In the genomic region with DNA sequence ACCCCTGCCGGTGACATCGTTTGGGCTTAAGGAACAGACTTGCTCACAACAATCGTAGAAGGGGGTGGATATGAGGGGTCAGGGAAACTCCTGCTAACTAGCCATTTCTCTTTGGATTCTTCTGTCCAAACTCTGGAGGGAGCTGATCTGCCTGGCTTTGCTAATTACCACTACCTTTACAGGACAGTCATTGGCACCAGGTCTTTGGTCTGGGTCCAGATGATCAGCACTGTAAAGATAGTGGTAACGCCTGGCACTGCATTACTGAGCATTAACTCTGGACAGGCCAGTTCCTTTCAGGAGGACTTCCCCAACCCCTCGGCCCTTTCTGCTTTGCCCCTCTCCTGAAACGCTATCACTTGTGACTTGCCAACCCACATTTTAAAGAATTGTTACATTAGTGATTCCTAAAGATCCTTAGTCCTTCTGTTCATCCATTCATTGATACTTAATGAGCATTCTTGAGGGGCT, we compare ENCODE assay signal across 8 cellular contexts. TPM values are rescaled to one million over a fixed set of nuclear protein-coding genes. Genes with fewer than 3 reads are reported as not detected.
A peak's percentile ranks its signal among the peaks of the same experiment; 100 is the strongest.
DNase-seq lines count a peak whose midpoint lies in the region; ATAC-seq, FAIRE-seq and TF ChIP-seq lines count a peak whose summit lies in the region.

No MANE protein-coding gene starts in this region.

- peak overlapping the region; percentile 50 for H2BK5ac ChIP-seq in H1 (ENCODE audit: low read depth, low read length)

- peak; percentile 48 for FAIRE-seq in H1 (lab: Jason Lieb, UNC)

- H3K4me1 ChIP-seq in NT2/D1 (ENCODE audit: insufficient read depth, insufficient read length) (peaks cover 10% of the 10 kb centered on the region), H1 (replicated peaks in 1 of 4; ENCODE audit: control insufficient read depth in 3 of 4, insufficient read depth in 4 of 4, low read length in 3 of 4) (peaks cover 7 to 30% (median 17%) of the 10 kb centered on the region in 4 experiments)

- H3K9me3 Mint-ChIP-seq in naive thymus-derived CD8-positive, alpha-beta T cell, result no peaks in the 10 kb centered on the region

- no peak overlapping the region for H4K8ac ChIP-seq in H1 (ENCODE audit: extremely low read depth, insufficient read depth, low read length)

- peaks cover 0 to 21% (median 3%) of the 10 kb centered on the region in 3 donors for H3K36me3 Mint-ChIP-seq in naive thymus-derived CD8-positive, alpha-beta T cell

- H4K91ac ChIP-seq in H1 (replicated peaks; ENCODE audit: insufficient read length, low read length), result peak overlapping the region; percentile 95

- H3K4me3 ChIP-seq in BJ (ENCODE audit: low read depth, low read length) (peak overlapping the region; percentile 78), NT2/D1 (ENCODE audit: insufficient read length, low read depth) (peak overlapping the region; percentile 97), H1 (ENCODE audit: extremely low read depth in 1 of 4, insufficient read depth in 2 of 4, low read depth in 3 of 4, low read length in 4 of 4) (peak overlapping the region; percentile 81 to 91 (median 88))

- H2BK15ac ChIP-seq in H1 (ENCODE audit: low read length), result no peak overlapping the region

- no peak for TF ChIP-seq POLR2A in H1 (IDR thresholded peaks at IDR 0.05; ENCODE audit: control extremely low read depth in 1 of 2, low read depth in 2 of 2, low read length in 2 of 2)

- peaks cover 16% of the 10 kb centered on the region for H3K79me1 ChIP-seq in H1 (ENCODE audit: low read depth, low read length)

- WGBS in H1 (ENCODE audit: extremely low coverage in 1 of 2, insufficient coverage in 1 of 2, insufficient read length in 1 of 2, insufficient replicate concordance in 2 of 2, low coverage in 1 of 2, low lambda C conversion rate in 2 of 2, missing lambda C conversion rate in 1 of 2), 2 experiments, result 32% methylated on average over 6 of the region's 6 CpGs; no CpG with 5 or more reads in 1 of the 2 experiments

- peaks cover 5 to 18% of the 10 kb centered on the region in 2 experiments for H4K20me1 ChIP-seq in H1 (replicated peaks in 1 of 2; ENCODE audit: control insufficient read depth in 1 of 2, insufficient read depth in 2 of 2, low read length in 2 of 2)

- H3K27me3 Mint-ChIP-seq in naive thymus-derived CD8-positive, alpha-beta T cell, result no peaks in the 10 kb centered on the region

- peaks cover 26% of the 10 kb centered on the region for H3K23me2 ChIP-seq in H1 (ENCODE audit: low read depth, low read length)

- no peak overlapping the region for H2BK20ac ChIP-seq in H1 (ENCODE audit: low read length)

- H3K18ac ChIP-seq in H1 (ENCODE audit: extremely low read depth, low read length), result 0 out of 2 replicates have a peak overlapping the region, but pooled peaks have one; percentile 33

- no peak for DNase-seq in BJ (ENCODE audit: low read depth)
- DNase-seq in NT2/D1 (ENCODE audit: low read depth, low spot score), result no peak
- DNase-seq in H1 (ENCODE audit: low read depth in 1 of 2, low spot score in 2 of 2), result no peak
- DNase-seq in naive thymus-derived CD8-positive, alpha-beta T cell, result no peak
- DNase-seq in HPDE6-E6E7 (ENCODE audit: extremely low spot score), result no peak

- H3K9ac ChIP-seq in NT2/D1 (ENCODE audit: insufficient read length, low read depth), result peak overlapping the region; percentile 99
- H3K9ac ChIP-seq in H1 (replicated peaks in 1 of 4; ENCODE audit: extremely low read depth in 1 of 4, low read depth in 3 of 4, low read length in 3 of 4), result peak overlapping the region in 3 of 4 experiments; percentile 75 to 85 (median 81); a peak in 6 of 7 replicates

- H2BK120ac ChIP-seq in H1 (replicated peaks; ENCODE audit: low read depth, low read length), result no peak overlapping the region

- H3K4me3 Mint-ChIP-seq in naive thymus-derived CD8-positive, alpha-beta T cell, result peak overlapping the region; percentile 86 to 100 (median 99)

- H2AFZ ChIP-seq in H1 (ENCODE audit: low read length), result no peak overlapping the region

- CTCF ChIA-PET in BJ (lab: Yijun Ruan, JAX), result interaction anchor here (0.6 kb wide), 1 partner anchor 57 kb away, joined by 3 read pairs; no protein-coding TSS in a partner anchor
- CTCF ChIA-PET in H1 (lab: Charles Lee; ENCODE audit: partially characterized antibody), result no interaction called here

- H3K4ac ChIP-seq in H1 (replicated peaks; ENCODE audit: insufficient read length, low read depth, low read length), result no peak overlapping the region

- no peak overlapping the region for H2BK12ac ChIP-seq in H1 (ENCODE audit: low read depth, low read length)

- 0 out of 2 replicates have a peak overlapping the region, but pooled peaks have one; percentile 49 for H2AK5ac ChIP-seq in H1 (ENCODE audit: low read depth, low read length)

- H3K27ac ChIP-seq in H1 (ENCODE audit: low read depth, low read length), result peak overlapping the region; percentile 77

- no peak for TF ChIP-seq RAD21 in H1 (IDR thresholded peaks at IDR 0.05 in 1 of 2, conservative IDR thresholded peaks at IDR 0.05 in 1 of 2; ENCODE audit: low read depth in 2 of 2, low read length in 2 of 2)

- POLR2A ChIA-PET in BJ (lab: Charles Lee), result no interaction called here
- POLR2A ChIA-PET in H1 (lab: Charles Lee; ENCODE audit: partially characterized antibody), result interaction anchor here (1.7 kb wide), 1 partner anchor 22 kb away, joined by 5 read pairs; no protein-coding TSS in a partner anchor
- POLR2A ChIA-PET in naive thymus-derived CD8-positive, alpha-beta T cell (lab: Charles Lee), result interaction anchor here (0.6 kb wide), 1 partner anchor 130 kb away, joined by 4 read pairs; no protein-coding TSS in a partner anchor

- H3K36me3 ChIP-seq in BJ (ENCODE audit: control insufficient read depth, insufficient read depth, low read length) (no peaks in the 10 kb centered on the region), NT2/D1 (ENCODE audit: insufficient read depth, insufficient read length, low read length) (peaks cover 42% of the 10 kb centered on the region), H1 (ENCODE audit: control insufficient read depth in 2 of 4, insufficient read depth in 4 of 4, low read length in 3 of 4) (peaks cover 0 to 10% (median under 1%) of the 10 kb centered on the region in 4 experiments; a peak in 1 of 8 replicates)

- no peak for TF ChIP-seq EP300 in H1 (IDR thresholded peaks at IDR 0.05; ENCODE audit: borderline replicate concordance in 1 of 2, low read depth in 2 of 2, low read length in 2 of 2)

- no peak for TF ChIP-seq CTCF in BJ (IDR thresholded peaks at IDR 0.05; ENCODE audit: insufficient read depth, low read depth, low read length)
- TF ChIP-seq CTCF in H1 (IDR thresholded peaks at IDR 0.05; ENCODE audit: control extremely low read depth in 1 of 3, insufficient read depth in 1 of 3, low read depth in 1 of 3, low read length in 3 of 3), result no peak

- no peak for ATAC-seq in naive thymus-derived CD8-positive, alpha-beta T cell
- ATAC-seq in HG02840 (IDR thresholded peaks at IDR 0.05; ENCODE audit: low FRiP score, unreplicated experiment) (no peak), GM18909 (IDR thresholded peaks at IDR 0.05; ENCODE audit: poor library complexity, unreplicated experiment) (no peak), HG02623 (IDR thresholded peaks at IDR 0.05; ENCODE audit: unreplicated experiment) (no peak)

- H3K27me3 ChIP-seq in BJ (ENCODE audit: control insufficient read depth, insufficient read depth, low read length), result no peaks in the 10 kb centered on the region
- no peaks in the 10 kb centered on the region for H3K27me3 ChIP-seq in NT2/D1 (ENCODE audit: insufficient read depth, insufficient read length)
- no peaks in the 10 kb centered on the region for H3K27me3 ChIP-seq in H1 (replicated peaks in 1 of 4; ENCODE audit: control insufficient read depth in 3 of 4, extremely low read depth in 1 of 4, insufficient read depth in 3 of 4, low read length in 3 of 4)

- peak overlapping the region; percentile 57 for H4K5ac ChIP-seq in H1 (ENCODE audit: insufficient read length, low read depth, low read length)

- H3K27ac Mint-ChIP-seq in naive thymus-derived CD8-positive, alpha-beta T cell, result peak overlapping the region; percentile 96 to 100 (median 98)

- H3K79me2 ChIP-seq in H1 (ENCODE audit: control insufficient read depth in 1 of 2, insufficient read depth in 2 of 2, low read length in 2 of 2), result peaks cover 12 to 38% of the 10 kb centered on the region in 2 experiments

- no peaks in the 10 kb centered on the region for H3K9me3 ChIP-seq in NT2/D1 (ENCODE audit: insufficient read depth, low read length)
- H3K9me3 ChIP-seq in H1 (ENCODE audit: insufficient read depth in 2 of 2, low read depth in 1 of 2, low read length in 1 of 2), result no peaks in the 10 kb centered on the region

- no peak overlapping the region for H3K23ac ChIP-seq in H1 (ENCODE audit: insufficient read length)

- no peak overlapping the region for H3K56ac ChIP-seq in H1 (replicated peaks; ENCODE audit: insufficient read length, low read depth, low read length)

- no peak overlapping the region for H3K14ac ChIP-seq in H1 (ENCODE audit: insufficient read length)

- peak overlapping the region; percentile 89 to 90 for H3K4me2 ChIP-seq in H1 (ENCODE audit: insufficient read depth in 1 of 2, low read depth in 2 of 2, low read length in 2 of 2)

- peaks cover 33 to 59% (median 56%) of the 10 kb centered on the region in 4 donors for H3K4me1 Mint-ChIP-seq in naive thymus-derived CD8-positive, alpha-beta T cell

RNA-seq across cellular contexts. Expression of a gene that starts 0.8 kb away (rescaled TPM):
- polyA plus RNA-seq in BJ (2011; rRNA removed) (11.9 and 12.3 TPM in 2 replicates), H1 (2011; rRNA removed) (35.0 and 45.0 TPM in 2 replicates)
- 5.4 and 6.2 TPM in 2 replicates for polyA minus RNA-seq in BJ (2011; rRNA and poly(A)+ RNA removed)
- total RNA-seq in H1 (2021; fragmentation: NEBNext Ultra II Directional; extraction: Animal tissue kit (Norgen Biotek cat#: 25700)), result 37.7 and 39.3 TPM in 2 replicates
- polyA plus RNA-seq in H1 (2011; cell fraction: cytosol; rRNA removed), result 55.7 TPM
- 59.8 TPM for polyA plus RNA-seq in H1 (2011; cell fraction: nucleus; rRNA removed)
- polyA plus RNA-seq in H1 (2012, experiment 1 of 2), result 33.1 to 135 TPM (median 91.0 TPM) in 4 replicates
- 63.3 TPM for polyA plus RNA-seq in H1 (2012, experiment 2 of 2)
- 68.6 TPM for polyA plus RNA-seq in H1 (2013, experiment 1 of 2)
- 73.4 TPM for polyA plus RNA-seq in H1 (2013, experiment 2 of 2)
- 4.8 and 5.1 TPM in 2 replicates for polyA minus RNA-seq in H1 (2011; rRNA and poly(A)+ RNA removed)
- polyA minus RNA-seq in H1 (2011; cell fraction: cytosol; rRNA and poly(A)+ RNA removed), result 14.8 TPM
- polyA minus RNA-seq in H1 (2011; cell fraction: nucleus; rRNA and poly(A)+ RNA removed), result 25.4 TPM
- 10 to 100 TPM in 1 of 2 experiments, 1 to 10 TPM in 1; 9.7 to 13.4 TPM for total RNA-seq in naive thymus-derived CD8-positive, alpha-beta T cell
- 10 to 100 TPM; 29.1 to 35.1 (median 29.4) TPM for polyA plus RNA-seq in naive thymus-derived CD8-positive, alpha-beta T cell

RNA-seq across cellular contexts. Expression of a gene that starts 3.5 kb away (rescaled TPM):
- polyA plus RNA-seq in BJ (2011; rRNA removed), result 132 and 186 TPM in 2 replicates
- 150 and 175 TPM in 2 replicates for polyA minus RNA-seq in BJ (2011; rRNA and poly(A)+ RNA removed)
- total RNA-seq in H1 (2021; fragmentation: NEBNext Ultra II Directional; extraction: Animal tissue kit (Norgen Biotek cat#: 25700)), result 331 and 367 TPM in 2 replicates
- 477 and 618 TPM in 2 replicates for polyA plus RNA-seq in H1 (2011; rRNA removed)
- polyA plus RNA-seq in H1 (2011; cell fraction: cytosol; rRNA removed), result 370 TPM
- 830 TPM for polyA plus RNA-seq in H1 (2011; cell fraction: nucleus; rRNA removed)
- 216 to 416 TPM (median 397 TPM) in 4 replicates for polyA plus RNA-seq in H1 (2012, experiment 1 of 2)
- 335 TPM for polyA plus RNA-seq in H1 (2012, experiment 2 of 2)
- 241 TPM for polyA plus RNA-seq in H1 (2013, experiment 1 of 2)
- 226 TPM for polyA plus RNA-seq in H1 (2013, experiment 2 of 2)
- 308 and 331 TPM in 2 replicates for polyA minus RNA-seq in H1 (2011; rRNA and poly(A)+ RNA removed)
- polyA minus RNA-seq in H1 (2011; cell fraction: cytosol; rRNA and poly(A)+ RNA removed), result 233 TPM
- polyA minus RNA-seq in H1 (2011; cell fraction: nucleus; rRNA and poly(A)+ RNA removed), result 167 TPM
- 1 to 10 TPM; 2.3 to 3.5 TPM for total RNA-seq in naive thymus-derived CD8-positive, alpha-beta T cell
- under 1 TPM in 2 of 3 donors, not detected in 1; 0.28 to 0.34 TPM for polyA plus RNA-seq in naive thymus-derived CD8-positive, alpha-beta T cell

RNA-seq across cellular contexts. Expression of a gene that starts 42.1 kb away (rescaled TPM):
- polyA plus RNA-seq in BJ (2011; rRNA removed) (0.01 and 0.05 TPM in 2 replicates), H1 (2011; rRNA removed) (1.0 and 1.3 TPM in 2 replicates)
- polyA minus RNA-seq in BJ (2011; rRNA and poly(A)+ RNA removed), result 0.14 TPM in 1 of 2 replicates, not detected in the other
- total RNA-seq in H1 (2021; fragmentation: NEBNext Ultra II Directional; extraction: Animal tissue kit (Norgen Biotek cat#: 25700)), result 1.8 and 1.9 TPM in 2 replicates
- 0.78 TPM for polyA plus RNA-seq in H1 (2011; cell fraction: cytosol; rRNA removed)
- 3.9 TPM for polyA plus RNA-seq in H1 (2011; cell fraction: nucleus; rRNA removed)
- polyA plus RNA-seq in H1 (2012, experiment 1 of 2), result 0.64 to 1.5 TPM (median 1.2 TPM) in 4 replicates
- 0.62 TPM for polyA plus RNA-seq in H1 (2012, experiment 2 of 2)
- 1.2 TPM for polyA plus RNA-seq in H1 (2013, experiment 1 of 2)
- 0.99 TPM for polyA plus RNA-seq in H1 (2013, experiment 2 of 2)
- polyA minus RNA-seq in H1 (2011; rRNA and poly(A)+ RNA removed), result 0.85 and 1.4 TPM in 2 replicates
- polyA minus RNA-seq in H1 (2011; cell fraction: cytosol; rRNA and poly(A)+ RNA removed), result 1.7 TPM
- polyA minus RNA-seq in H1 (2011; cell fraction: nucleus; rRNA and poly(A)+ RNA removed), result 2.0 TPM
- total RNA-seq in naive thymus-derived CD8-positive, alpha-beta T cell, result 1 to 10 TPM; 6.1 to 9.8 TPM
- polyA plus RNA-seq in naive thymus-derived CD8-positive, alpha-beta T cell, result not detected

Comparison
In these comparisons a context has a peak if more than half of its experiments do, and no peak if none do; other contexts are left out.
1. RNA of a gene that starts 3.5 kb away (polyA plus RNA-seq): 216 to 830 TPM in H1 and 132 to 186 TPM in BJ; 0.28 to 0.34 TPM in naive thymus-derived CD8-positive, alpha-beta T cell; every median in the first group is over 10 times any median in the second.
2. Peak in every context shown above with its lines, with median percentiles within 50 percentile points of each other: H3K4me3 ChIP-seq.